Comparison of ENCODE assay signal across 29 cellular contexts in genomic region chrX:132533409-132533808, GRCh38.
"Had no signal": no experiment of that assay in that cellular context is flagged by ENCODE, and none has a peak within 500 bp of the region (broad histone marks: within the 10 kb centered on the region; RNA-seq: fewer than 3 reads in every experiment).

No MANE protein-coding gene starts in this region.

- H3K4me1 ChIP-seq: left lung, lower lobe of right lung, pancreas, prostate gland, stomach, testis, thyroid gland, transverse colon, upper lobe of left lung, vagina had no signal

- H3K27ac Mint-ChIP-seq: mesothelial cell of epicardium; naive thymus-derived CD4-positive, alpha-beta T cell; natural killer cell treated with Interleukin-12 subunit alpha and Interleukin-12 subunit beta and Interleukin-15 and Interleukin-18, amount 100 ng/mL, for 72 hours; stimulated activated naive B cell treated with anti-CD40 and anti-IgM and Interleukin-4, amounts not matched to agents 10 μg/mL and 1 μg/mL and 100 μg/mL, for 72 hours had no signal

- H2AFZ ChIP-seq: hepatocyte had no signal

- H3K27me3 ChIP-seq: hepatocyte, testis, thyroid gland, transverse colon, upper lobe of left lung, vagina had no signal

- H3K36me3 ChIP-seq: left lung, lower lobe of right lung, pancreas, prostate gland, stomach, thyroid gland, transverse colon, upper lobe of left lung, vagina had no signal

- DNase-seq: kidney; left colon; left lung; lower lobe of right lung; mesendoderm; mucosa of descending colon; naive thymus-derived CD4-positive, alpha-beta T cell; pancreas; posterior cingulate gyrus; retina; right cardiac atrium; stimulated activated CD4-positive, alpha-beta T cell treated with anti-CD3 and anti-CD28 coated beads, Interleukin-12 subunit alpha, Interleukin-12 subunit beta, amount 100 ng/mL, for 4 hours; stimulated activated CD4-positive, alpha-beta T cell treated with anti-CD3 and anti-CD28 coated beads, Interleukin-15, amount 100 ng/mL, for 24 hours; stimulated activated CD4-positive, alpha-beta T cell treated with anti-CD3 and anti-CD28 coated beads, Interleukin-2, amount 100 ng/mL, for 24 hours; stimulated activated CD4-positive, alpha-beta T cell treated with anti-CD3 and anti-CD28 coated beads, Interleukin-4, amount 100 ng/mL, for 1 hour; stimulated activated naive B cell treated with anti-CD40 and anti-IgM and Interleukin-4, amounts not matched to agents 10 μg/mL and 1 μg/mL and 100 μg/mL, for 72 hours; stimulated activated naive CD8-positive, alpha-beta T cell treated with anti-CD3 and anti-CD28 coated beads, Interleukin-15, Interleukin-2, amounts not matched to agents 100 U/mL and 50 U/mL, for 24 hours; stomach; testis; thyroid gland; transverse colon; upper lobe of left lung had no signal

- H3K4me3 ChIP-seq: hepatocyte, left lung, lower lobe of right lung, mucosa of descending colon, pancreas, prostate gland, skin epidermis, stomach, testis, thyroid gland, transverse colon, upper lobe of left lung, vagina had no signal

- H3K79me2 ChIP-seq: hepatocyte had no signal

- H3K27ac ChIP-seq: hepatocyte, left lung, lower lobe of right lung, pancreas, prostate gland, skin epidermis, stomach, testis, thyroid gland, transverse colon, upper lobe of left lung, vagina had no signal

- ATAC-seq: left colon; left lung; lower lobe of right lung; mucosa of descending colon; naive thymus-derived CD4-positive, alpha-beta T cell; natural killer cell treated with Interleukin-12 subunit alpha and Interleukin-12 subunit beta and Interleukin-15 and Interleukin-18, amount 100 ng/mL, for 72 hours; pancreas; right cardiac atrium; sciatic nerve; stimulated activated naive B cell treated with anti-CD40 and anti-IgM and Interleukin-4, amounts not matched to agents 10 μg/mL and 1 μg/mL and 100 μg/mL, for 72 hours; stimulated activated naive CD8-positive, alpha-beta T cell treated with anti-CD3 and anti-CD28 coated beads, Interleukin-15, Interleukin-2, amounts not matched to agents 100 U/mL and 50 U/mL, for 24 hours had no signal

- H3K4me2 ChIP-seq: hepatocyte had no signal

- H3K9me3 Mint-ChIP-seq: naive thymus-derived CD4-positive, alpha-beta T cell; natural killer cell treated with Interleukin-12 subunit alpha and Interleukin-12 subunit beta and Interleukin-15 and Interleukin-18, amount 100 ng/mL, for 72 hours; stimulated activated naive B cell treated with anti-CD40 and anti-IgM and Interleukin-4, amounts not matched to agents 10 μg/mL and 1 μg/mL and 100 μg/mL, for 72 hours had no signal

- H3K9me3 ChIP-seq: left lung, lower lobe of right lung, mucosa of descending colon, pancreas, prostate gland, stomach, testis, thyroid gland, transverse colon, upper lobe of left lung, vagina had no signal

- H3K4me3 Mint-ChIP-seq: mesothelial cell of epicardium; naive thymus-derived CD4-positive, alpha-beta T cell; natural killer cell treated with Interleukin-12 subunit alpha and Interleukin-12 subunit beta and Interleukin-15 and Interleukin-18, amount 100 ng/mL, for 72 hours; stimulated activated naive B cell treated with anti-CD40 and anti-IgM and Interleukin-4, amounts not matched to agents 10 μg/mL and 1 μg/mL and 100 μg/mL, for 72 hours had no signal

- H3K36me3 Mint-ChIP-seq: mesothelial cell of epicardium; naive thymus-derived CD4-positive, alpha-beta T cell; natural killer cell treated with Interleukin-12 subunit alpha and Interleukin-12 subunit beta and Interleukin-15 and Interleukin-18, amount 100 ng/mL, for 72 hours; stimulated activated naive B cell treated with anti-CD40 and anti-IgM and Interleukin-4, amounts not matched to agents 10 μg/mL and 1 μg/mL and 100 μg/mL, for 72 hours had no signal
